Comparison of ENCODE assay signal across 14 cellular contexts in the genomic region with DNA sequence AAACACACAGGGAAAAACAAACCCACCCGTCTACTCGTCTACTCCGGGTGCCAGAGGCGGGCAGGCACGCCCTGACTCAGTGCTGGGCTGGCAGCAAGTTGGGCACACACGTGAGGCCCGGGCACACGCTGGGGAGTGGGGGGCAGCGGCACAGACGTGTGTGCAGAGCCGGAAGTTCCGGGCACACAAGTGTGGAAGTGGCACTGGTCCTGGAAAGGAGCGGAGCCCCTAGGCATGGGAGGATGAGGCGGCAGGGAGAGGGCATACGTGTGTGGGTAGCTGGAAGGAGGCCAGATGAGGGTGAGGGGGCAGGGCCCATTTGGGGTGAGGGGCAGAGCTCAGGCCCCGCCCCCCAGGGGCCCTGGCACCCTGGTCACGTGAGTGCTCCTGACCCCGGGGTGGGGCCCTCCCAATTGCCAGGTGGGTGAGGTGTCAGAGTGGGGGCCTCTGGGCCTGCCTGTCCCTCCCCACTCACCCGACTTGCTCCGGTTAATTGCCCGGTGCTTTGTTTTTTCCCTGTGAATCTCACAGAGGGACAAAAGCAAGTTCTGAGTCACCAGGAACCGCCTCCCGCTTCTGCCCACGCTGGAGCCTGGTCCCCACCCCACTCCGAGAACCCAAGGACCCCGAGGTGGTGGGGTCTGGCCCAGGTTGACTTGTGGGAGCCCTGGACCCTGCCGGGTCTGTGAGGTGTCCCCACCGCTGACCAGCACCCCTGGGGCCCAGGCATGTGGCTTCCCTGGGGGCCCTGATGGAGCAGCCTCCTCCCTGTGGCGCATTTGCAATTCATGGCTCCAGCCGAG.
DNase-seq lines count a peak whose midpoint lies in the region; ATAC-seq and TF ChIP-seq lines count a peak whose summit lies in the region.
"Had no signal": no experiment of that assay in that cellular context is flagged by ENCODE, and none has a peak within 500 bp of the region (broad histone marks: within the 10 kb centered on the region; RNA-seq: fewer than 3 reads in every experiment).

No MANE protein-coding gene starts in this region.

- H3K27me3 ChIP-seq in PC-3 (ENCODE audit: low read length): no peaks in the 10 kb centered on the region
- H3K27me3 ChIP-seq: MG63 had no signal

- H4K20me1 ChIP-seq in PC-3 (ENCODE audit: low read length): no peaks in the 10 kb centered on the region

- H3K4me2 ChIP-seq in PC-3 (ENCODE audit: low read length): peak overlapping the region; percentile 78

- peak overlapping the region; percentile 50; the same call in 1 of the 2 replicates for H3K4me3 ChIP-seq in PC-3 (ENCODE audit: low read length)
- H3K4me3 ChIP-seq in fibroblast of the aortic adventitia (ENCODE audit: low read depth, low read length): no peak overlapping the region
- H3K4me3 ChIP-seq: gastrocnemius medialis, MG63 had no signal

- peaks cover 44% of the 10 kb centered on the region for H3K4me1 ChIP-seq in PC-3 (ENCODE audit: insufficient read depth, low read length)
- H3K4me1 ChIP-seq: gastrocnemius medialis had no signal

- no peaks in the 10 kb centered on the region for H3K79me2 ChIP-seq in PC-3 (ENCODE audit: low read length)

- no peaks in the 10 kb centered on the region for H3K36me3 ChIP-seq in PC-3 (ENCODE audit: low read depth, low read length)
- H3K36me3 ChIP-seq: gastrocnemius medialis, MG63 had no signal

- H3K36me3 Mint-ChIP-seq in activated naive CD4-positive, alpha-beta T cell treated with anti-CD3 and anti-CD28 coated beads, Interleukin-2, amount 50 U/mL, for 72 hours: no peaks in the 10 kb centered on the region
- H3K36me3 Mint-ChIP-seq: natural killer cell had no signal

- no TSS peak for BruUV-seq in PC-3 (replicated peaks; lab: Mats Ljungman, UMichigan)

- peak overlapping the region; percentile 57 for H3K9ac ChIP-seq in PC-3 (ENCODE audit: low read length)

- TF ChIP-seq CTCF in PC-3 (conservative IDR thresholded peaks at IDR 0.05; ENCODE audit: low read depth, low read length): no peak
- TF ChIP-seq CTCF in fibroblast of the aortic adventitia (IDR thresholded peaks at IDR 0.05; ENCODE audit: insufficient read depth, low read length): no peak
- TF ChIP-seq CTCF in GM13976 (IDR thresholded peaks at IDR 0.05; ENCODE audit: borderline replicate concordance, control extremely low read depth, extremely low read depth, insufficient read depth, missing control alignments): no peak

- no peaks in the 10 kb centered on the region for H3K9me3 ChIP-seq in PC-3 (ENCODE audit: low read length)
- H3K9me3 ChIP-seq: gastrocnemius medialis, MG63 had no signal

- DNase-seq in ELF-1 (ENCODE audit: low read depth, low spot score): peak; percentile 52
- DNase-seq in PC-3: peak; percentile 29
- peak; percentile 12 for DNase-seq in fibroblast of the aortic adventitia (ENCODE audit: low read depth)
- DNase-seq in retina: peak; percentile 65
- no peak for DNase-seq in activated naive CD4-positive, alpha-beta T cell treated with anti-CD3 and anti-CD28 coated beads, Interleukin-2, amount 50 U/mL, for 72 hours (ENCODE audit: low spot score in 2 of 2)
- DNase-seq in GM13976 (ENCODE audit: low spot score): no peak
- DNase-seq in SKM-1 (lab: John Stamatoyannopoulos, UW; ENCODE audit: unreplicated experiment): no peak
- DNase-seq: activated CD4-positive, alpha-beta T cell treated with anti-CD3 and anti-CD28 coated beads, Interleukin-2, amount 10 ng/mL, durations not matched to agents 24 days and 14 days; amniotic stem cell; DND-41; gastrocnemius medialis; MG63; natural killer cell had no signal

- intact Hi-C loops in PC-3 (cut with micrococcal nuclease): no loop called here

- 0 out of 2 replicates have a peak, but pooled peaks have one; percentile 12 for ATAC-seq in PC-3
- ATAC-seq in activated naive CD4-positive, alpha-beta T cell treated with anti-CD3 and anti-CD28 coated beads, Interleukin-2, amount 50 U/mL, for 72 hours: no peak
- ATAC-seq in GM18870 (IDR thresholded peaks at IDR 0.05; ENCODE audit: unreplicated experiment): no peak
- ATAC-seq: gastrocnemius medialis, natural killer cell had no signal

- no peaks in the 10 kb centered on the region for H3K9me3 Mint-ChIP-seq in activated naive CD4-positive, alpha-beta T cell treated with anti-CD3 and anti-CD28 coated beads, Interleukin-2, amount 50 U/mL, for 72 hours
- H3K9me3 Mint-ChIP-seq: activated CD4-positive, alpha-beta T cell treated with anti-CD3 and anti-CD28 coated beads, Interleukin-2, amount 10 ng/mL, durations not matched to agents 24 days and 14 days; natural killer cell had no signal

- in situ Hi-C loops in GM13976 (cut with MboI; ENCODE audit: low sequenced_read_pairs, unreplicated experiment): no loop called here

- H2AFZ ChIP-seq in PC-3 (ENCODE audit: low read length): peak overlapping the region; percentile 26; the same call in 1 of the 2 replicates

- POLR2A ChIA-PET in PC-3 (lab: Charles Lee; ENCODE audit: unreplicated experiment): no interaction called here

- H3K27ac Mint-ChIP-seq in activated naive CD4-positive, alpha-beta T cell treated with anti-CD3 and anti-CD28 coated beads, Interleukin-2, amount 50 U/mL, for 72 hours: no peak overlapping the region
- H3K27ac Mint-ChIP-seq: activated CD4-positive, alpha-beta T cell treated with anti-CD3 and anti-CD28 coated beads, Interleukin-2, amount 10 ng/mL, durations not matched to agents 24 days and 14 days; natural killer cell had no signal

- peak overlapping the region; percentile 90 for H3K27ac ChIP-seq in PC-3 (ENCODE audit: low read length)
- H3K27ac ChIP-seq: gastrocnemius medialis had no signal

- H3K9me2 ChIP-seq in PC-3 (replicated peaks; ENCODE audit: low read length): no peaks in the 10 kb centered on the region

- H3F3A ChIP-seq in PC-3 (ENCODE audit: low read length, unreplicated experiment): no peaks in the 10 kb centered on the region

- CTCF ChIA-PET in PC-3 (lab: Charles Lee): no interaction called here

Comparison
In these comparisons a context has a peak if more than half of its experiments do, and no peak if none do; other contexts are left out.
1. DNase-seq: peak in ELF-1 (single experiment), PC-3 (single experiment), fibroblast of the aortic adventitia (single experiment) and retina (single experiment); none in activated naive CD4-positive, alpha-beta T cell treated with anti-CD3 and anti-CD28 coated beads, Interleukin-2, amount 50 U/mL, for 72 hours (0 of 2), GM13976 (single experiment) and SKM-1 (single experiment).